In genomic region chr15:66101715-66102395, GRCh38 we compare ENCODE assay signal across 27 cellular contexts.
A peak's percentile ranks its signal among the peaks of the same experiment; 100 is the strongest.
DNase-seq lines count a peak whose midpoint lies in the region; ATAC-seq and TF ChIP-seq lines count a peak whose summit lies in the region.
"Had no signal": no experiment of that assay in that cellular context is flagged by ENCODE, and none has a peak within 500 bp of the region (broad histone marks: within the 10 kb centered on the region; RNA-seq: fewer than 3 reads in every experiment).

No MANE protein-coding gene starts in this region.

- intact Hi-C loops in lower leg skin (cut with DNase I; ENCODE audit: low total_unique reads): no loop called here

- TF ChIP-seq CTCF in RWPE2 (IDR thresholded peaks at IDR 0.05; ENCODE audit: poor library complexity, severe bottlenecking) (no peak), lower leg skin (IDR thresholded peaks at IDR 0.05) (no peak)

- 71 to 78% methylated on average over 10 of the region's 10 CpGs for WGBS in lower leg skin, 2 donors

- H3K27me3 ChIP-seq in BLaER1 (no peaks in the 10 kb centered on the region), RWPE2 (ENCODE audit: insufficient read depth, poor library complexity, severe bottlenecking) (peaks cover 33% of the 10 kb centered on the region)
- H3K27me3 ChIP-seq: right atrium auricular region, testis, uterus had no signal

- peaks cover 20% of the 10 kb centered on the region for H3K4me1 ChIP-seq in BLaER1
- H3K4me1 ChIP-seq in RWPE2 (ENCODE audit: insufficient read depth, poor library complexity, severe bottlenecking): no peaks in the 10 kb centered on the region
- H3K4me1 ChIP-seq: testis, uterus had no signal

- no peaks in the 10 kb centered on the region for H4K20me1 ChIP-seq in BLaER1

- no peak overlapping the region for H3K9ac ChIP-seq in BLaER1

- H3K36me3 Mint-ChIP-seq in stimulated activated effector memory CD8-positive, alpha-beta T cell treated with anti-CD3 and anti-CD28 coated beads, Interleukin-12 subunit alpha, Interleukin-12 subunit beta, amount 100 ng/mL, for 72 hours: no peaks in the 10 kb centered on the region
- H3K36me3 Mint-ChIP-seq: activated naive CD4-positive, alpha-beta T cell treated with anti-CD3 and anti-CD28 coated beads, Interleukin-2, amount 10 ng/mL, durations not matched to agents 7 days and 5 days; memory B cell had no signal

- H3K27ac Mint-ChIP-seq in stimulated activated effector memory CD8-positive, alpha-beta T cell treated with anti-CD3 and anti-CD28 coated beads, Interleukin-12 subunit alpha, Interleukin-12 subunit beta, amount 100 ng/mL, for 72 hours: no peak overlapping the region
- H3K27ac Mint-ChIP-seq: activated CD4-positive, alpha-beta T cell treated with anti-CD3 and anti-CD28 coated beads, Interleukin-2, amount 10 ng/mL, durations not matched to agents 7 days and 5 days; activated naive CD4-positive, alpha-beta T cell treated with anti-CD3 and anti-CD28 coated beads, Interleukin-2, amount 10 ng/mL, durations not matched to agents 7 days and 5 days; activated T-cell treated with anti-CD3 and anti-CD28 coated beads, Interleukin-2, amount 50 U/mL, for 72 hours; B cell; memory B cell; T-helper 1 cell treated with Interleukin-12 subunit alpha and Interleukin-12 subunit beta and Interleukin-4 antibody, amounts not matched to agents 30 μg/mL and 1 μg/mL, for 36 hours had no signal

- H3K9me3 ChIP-seq in BLaER1 (no peaks in the 10 kb centered on the region), RWPE2 (ENCODE audit: severe bottlenecking) (no peaks in the 10 kb centered on the region)
- H3K9me3 ChIP-seq: right atrium auricular region, testis, uterus had no signal

- H3K4me3 ChIP-seq in BLaER1 (no peak overlapping the region), RWPE2 (ENCODE audit: severe bottlenecking) (no peak overlapping the region), lower leg skin (ENCODE audit: low read depth, poor library complexity, severe bottlenecking) (no peak overlapping the region)
- H3K4me3 ChIP-seq: right atrium auricular region, SK-N-MC, testis, uterus had no signal

- no peak overlapping the region for H3K27ac ChIP-seq in BLaER1
- no peak overlapping the region for H3K27ac ChIP-seq in RWPE2 (ENCODE audit: poor library complexity, severe bottlenecking)
- H3K27ac ChIP-seq: HL-60, right atrium auricular region, SK-N-MC, testis, uterus had no signal

- no peak for TF ChIP-seq POLR2A in lower leg skin (IDR thresholded peaks at IDR 0.05)

- H3K9me3 Mint-ChIP-seq in stimulated activated effector memory CD8-positive, alpha-beta T cell treated with anti-CD3 and anti-CD28 coated beads, Interleukin-12 subunit alpha, Interleukin-12 subunit beta, amount 100 ng/mL, for 72 hours: no peaks in the 10 kb centered on the region
- H3K9me3 Mint-ChIP-seq: activated CD4-positive, alpha-beta T cell treated with anti-CD3 and anti-CD28 coated beads, Interleukin-2, amount 10 ng/mL, durations not matched to agents 7 days and 5 days; activated naive CD4-positive, alpha-beta T cell treated with anti-CD3 and anti-CD28 coated beads, Interleukin-2, amount 10 ng/mL, durations not matched to agents 7 days and 5 days; activated T-cell treated with anti-CD3 and anti-CD28 coated beads, Interleukin-2, amount 50 U/mL, for 72 hours; memory B cell; T-helper 1 cell treated with Interleukin-12 subunit alpha and Interleukin-12 subunit beta and Interleukin-4 antibody, amounts not matched to agents 30 μg/mL and 1 μg/mL, for 36 hours had no signal

- peaks cover 5% of the 10 kb centered on the region for H3K4me1 Mint-ChIP-seq in stimulated activated effector memory CD8-positive, alpha-beta T cell treated with anti-CD3 and anti-CD28 coated beads, Interleukin-12 subunit alpha, Interleukin-12 subunit beta, amount 100 ng/mL, for 72 hours
- H3K4me1 Mint-ChIP-seq: activated CD4-positive, alpha-beta T cell treated with anti-CD3 and anti-CD28 coated beads, Interleukin-2, amount 10 ng/mL, durations not matched to agents 7 days and 5 days; activated naive CD4-positive, alpha-beta T cell treated with anti-CD3 and anti-CD28 coated beads, Interleukin-2, amount 10 ng/mL, durations not matched to agents 7 days and 5 days; B cell; memory B cell had no signal

- peak overlapping the region; percentile 15; the same call in 1 of the 2 replicates for H3K4me2 ChIP-seq in BLaER1

- ATAC-seq in RWPE2 (ENCODE audit: low read depth): no peak
- no peak for ATAC-seq in stimulated activated effector memory CD8-positive, alpha-beta T cell treated with anti-CD3 and anti-CD28 coated beads, Interleukin-12 subunit alpha, Interleukin-12 subunit beta, amount 100 ng/mL, for 72 hours
- ATAC-seq: activated T-cell treated with anti-CD3 and anti-CD28 coated beads, Interleukin-2, amount 50 U/mL, for 72 hours; HepG2 had no signal

- H3K36me3 ChIP-seq in BLaER1 (no peaks in the 10 kb centered on the region), RWPE2 (ENCODE audit: low read depth) (no peaks in the 10 kb centered on the region)
- H3K36me3 ChIP-seq: right atrium auricular region, uterus had no signal

- no peak overlapping the region for H3K4me3 Mint-ChIP-seq in stimulated activated effector memory CD8-positive, alpha-beta T cell treated with anti-CD3 and anti-CD28 coated beads, Interleukin-12 subunit alpha, Interleukin-12 subunit beta, amount 100 ng/mL, for 72 hours
- H3K4me3 Mint-ChIP-seq: activated CD4-positive, alpha-beta T cell treated with anti-CD3 and anti-CD28 coated beads, Interleukin-2, amount 10 ng/mL, durations not matched to agents 7 days and 5 days; activated naive CD4-positive, alpha-beta T cell treated with anti-CD3 and anti-CD28 coated beads, Interleukin-2, amount 10 ng/mL, durations not matched to agents 7 days and 5 days; activated T-cell treated with anti-CD3 and anti-CD28 coated beads, Interleukin-2, amount 50 U/mL, for 72 hours; B cell; memory B cell; T-helper 1 cell treated with Interleukin-12 subunit alpha and Interleukin-12 subunit beta and Interleukin-4 antibody, amounts not matched to agents 30 μg/mL and 1 μg/mL, for 36 hours had no signal

- DNase-seq in NCI-H1436 (lab: John Stamatoyannopoulos, UW): peak; percentile 69
- DNase-seq in RWPE2 (ENCODE audit: low spot score): peak; percentile 19
- peak; percentile 77 for DNase-seq in iPS-NIHi11 (ENCODE audit: low spot score)
- no peak for DNase-seq in stimulated activated effector memory CD8-positive, alpha-beta T cell treated with anti-CD3 and anti-CD28 coated beads, Interleukin-12 subunit alpha, Interleukin-12 subunit beta, amount 100 ng/mL, for 72 hours (ENCODE audit: low spot score in 2 of 2)
- no peak for DNase-seq in medulla oblongata (ENCODE audit: extremely low spot score)
- DNase-seq in lower leg skin (ENCODE audit: low spot score in 2 of 2): no peak
- no peak for DNase-seq in NCI-H2196 (lab: John Stamatoyannopoulos, UW; ENCODE audit: unreplicated experiment)
- DNase-seq: activated CD4-positive, alpha-beta T cell treated with anti-CD3 and anti-CD28 coated beads, Interleukin-2, amount 10 ng/mL, durations not matched to agents 7 days and 5 days; activated naive CD4-positive, alpha-beta T cell treated with anti-CD3 and anti-CD28 coated beads, Interleukin-2, amount 10 ng/mL, durations not matched to agents 7 days and 5 days; activated T-cell treated with anti-CD3 and anti-CD28 coated beads, Interleukin-2, amount 50 U/mL, for 72 hours; dermis blood vessel endothelial cell; DND-41; HCEC 1CT; NCI-H2081; NCI-H510A treated with DMSO at 0.1 percent for 48 hours; stimulated activated CD4-positive, alpha-beta T cell treated with anti-CD3 and anti-CD28 coated beads, Interleukin-4, amount 100 ng/mL, for 1 hour; stimulated activated naive CD4-positive, alpha-beta T cell treated with Interleukin-2 at 50 U/mL for 16 hours; testis; uterus had no signal

Comparison
In these comparisons a context has a peak if more than half of its experiments do, and no peak if none do; other contexts are left out.
1. DNase-seq: peak in NCI-H1436 (single experiment), RWPE2 (single experiment) and iPS-NIHi11 (single experiment); none in stimulated activated effector memory CD8-positive, alpha-beta T cell treated with anti-CD3 and anti-CD28 coated beads, Interleukin-12 subunit alpha, Interleukin-12 subunit beta, amount 100 ng/mL, for 72 hours (0 of 2), medulla oblongata (single experiment), lower leg skin (0 of 2) and NCI-H2196 (single experiment).